ENCODE assay signal across 1 cellular context in genomic region chr1:248824301-248824700, GRCh38.
TF ChIP-seq lines count a peak whose summit lies in the region.

No MANE protein-coding gene starts in this region.

TF ChIP-seq in HepG2, 621 proteins besides CTCF, POLR2A, EP300 and RAD21:
- no peak for TF ChIP-seq ZBTB2 (CRISPR knock-in tag; IDR thresholded peaks at IDR 0.05; ENCODE audit: low read depth)
- no peak for TF ChIP-seq THAP11 (CRISPR knock-in tag; IDR thresholded peaks at IDR 0.05)
- no peak for TF ChIP-seq HOXA7 (CRISPR knock-in tag; IDR thresholded peaks at IDR 0.05)
- no peak for TF ChIP-seq ZFP62 (CRISPR knock-in tag; IDR thresholded peaks at IDR 0.05)
- no peak for TF ChIP-seq ZNF264 (CRISPR knock-in tag; IDR thresholded peaks at IDR 0.05)
- TF ChIP-seq HMG20B (CRISPR knock-in tag; conservative IDR thresholded peaks at IDR 0.05), result no peak
